15 cellular contexts compared by ENCODE assay signal in the genomic region with DNA sequence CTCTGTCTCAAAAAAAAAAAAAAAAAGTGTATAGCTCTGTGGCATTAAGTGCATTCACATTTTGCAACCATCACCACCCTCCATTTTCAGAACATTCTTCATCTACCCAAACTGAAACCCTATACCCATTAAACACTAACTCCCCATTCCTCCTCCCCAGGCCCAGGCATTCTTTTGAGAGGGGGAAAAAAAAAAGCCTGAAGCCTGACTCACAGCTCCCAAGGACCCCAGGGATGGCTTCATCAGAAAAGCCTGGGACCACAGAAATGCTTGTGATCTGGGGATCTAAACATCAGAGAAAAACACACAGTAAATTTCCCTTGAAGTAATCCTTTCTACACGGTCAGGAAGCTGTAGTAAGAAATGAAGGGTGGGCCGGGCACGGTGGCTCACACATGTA. TPM values are rescaled to one million over a fixed set of nuclear protein-coding genes. Genes with fewer than 3 reads are reported as not detected.
"Had no signal": no experiment of that assay in that cellular context is flagged by ENCODE, and none has a peak within 500 bp of the region (broad histone marks: within the 10 kb centered on the region; RNA-seq: fewer than 3 reads in every experiment).

No MANE protein-coding gene starts in this region.

- H3K4me1 ChIP-seq: foreskin keratinocyte, SJSA1, testis had no signal

- ATAC-seq: foreskin keratinocyte, sciatic nerve had no signal

- DNase-seq: activated naive CD4-positive, alpha-beta T cell; esophagus squamous epithelium; foreskin keratinocyte; head of caudate nucleus; stomach; testis; upper lobe of left lung had no signal

- H3K27me3 ChIP-seq: esophagus squamous epithelium, foreskin keratinocyte, SJSA1, spleen, stomach, testis, upper lobe of left lung had no signal

- H3K4me3 ChIP-seq: coronary artery, esophagus squamous epithelium, SJSA1, spleen, stomach, testis, upper lobe of left lung had no signal

- H3K9me3 ChIP-seq: esophagus squamous epithelium, SJSA1, spleen, stomach, testis, upper lobe of left lung had no signal

- H3K27ac ChIP-seq: coronary artery, esophagus squamous epithelium, foreskin keratinocyte, SJSA1, stomach, testis had no signal

RNA-seq across cellular contexts. Expression of a gene that starts 22.9 kb away (rescaled TPM):
- total RNA-seq: endothelial cell of umbilical vein; foreskin keratinocyte; mesenteric fat pad; osteocyte; SJSA1; T-helper 2 cell treated with Interferon-gamma antibody and Interleukin-4, amounts not matched to agents 100 ng/mL and 5 ng/mL, for 36 hours had no signal
